ENCODE assay signal across 8 cellular contexts in genomic region chr1:186617860-186618780, GRCh38.
DNase-seq lines count a peak whose midpoint lies in the region; ATAC-seq lines count a peak whose summit lies in the region.

No MANE protein-coding gene starts in this region.

- ATAC-seq in GM19452 (IDR thresholded peaks at IDR 0.05; ENCODE audit: unreplicated experiment): peak; percentile 98
- peak; percentile 98 for ATAC-seq in HG03442 (IDR thresholded peaks at IDR 0.05; ENCODE audit: unreplicated experiment)

- in situ Hi-C loops in T47D (cut with HindIII; ENCODE audit: low pct_unique_long_range_greater_than_20kb, low sequenced_read_pairs): no loop called here

- DNase-seq in DMS53 (lab: John Stamatoyannopoulos, UW) (peak; percentile 78), SIG-M5 treated with dmso at 0.1 percent for 504 hours (lab: John Stamatoyannopoulos, UW; ENCODE audit: unreplicated experiment) (peak; percentile 98), T47D (ENCODE audit: low read depth in 1 of 2, low spot score in 1 of 2) (peak; percentile 44 to 67), mucosa of gallbladder (ENCODE audit: low spot score) (peak; percentile 53), 8988T (no peak), cerebellar cortex (ENCODE audit: low spot score) (no peak)

Comparison
In these comparisons a context has a peak if more than half of its experiments do, and no peak if none do; other contexts are left out.
1. DNase-seq: peak in DMS53 (single experiment), SIG-M5 treated with dmso at 0.1 percent for 504 hours (single experiment), T47D (2 of 2) and mucosa of gallbladder (single experiment); none in 8988T (single experiment) and cerebellar cortex (single experiment).